9 cellular contexts compared by ENCODE assay signal in the genomic region with DNA sequence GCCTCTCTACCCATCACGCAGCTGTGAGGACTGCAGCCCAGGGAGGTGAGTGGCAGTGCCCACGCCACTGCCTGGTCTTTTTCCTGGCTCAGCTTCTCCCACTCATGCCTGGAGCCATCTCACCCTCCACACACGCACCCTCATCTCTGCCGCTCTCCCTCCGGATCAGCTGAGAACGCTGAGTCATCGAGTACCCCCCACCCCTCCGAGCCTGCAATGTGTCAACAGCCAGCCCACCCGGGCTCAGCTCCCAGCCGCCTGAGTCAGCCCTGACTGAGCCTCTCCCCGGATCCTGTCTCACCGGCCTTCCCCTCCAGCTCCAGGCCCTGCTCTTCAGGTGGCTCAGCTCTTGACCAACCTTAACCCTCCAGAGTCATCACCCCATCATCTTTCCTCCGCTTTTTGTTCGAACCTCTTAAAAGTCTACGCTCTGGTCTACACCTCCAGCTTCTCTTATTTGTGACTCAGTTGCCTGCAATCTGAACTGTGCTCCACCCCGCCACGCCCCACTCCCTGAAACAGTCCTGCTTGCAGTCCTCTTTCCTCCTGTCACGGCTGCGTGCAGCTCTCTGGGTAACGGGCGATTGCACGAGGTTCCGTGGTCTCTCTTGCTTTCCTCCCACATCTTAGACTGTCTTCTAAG.
DNase-seq lines count a peak whose midpoint lies in the region; ATAC-seq, FAIRE-seq and TF ChIP-seq lines count a peak whose summit lies in the region.
"Had no signal": no experiment of that assay in that cellular context is flagged by ENCODE, and none has a peak within 500 bp of the region (broad histone marks: within the 10 kb centered on the region; RNA-seq: fewer than 3 reads in every experiment).

No MANE protein-coding gene starts in this region.

- TF ChIP-seq CTCF in K562 (IDR thresholded peaks at IDR 0.05 in 2 of 3, conservative IDR thresholded peaks at IDR 0.05 in 1 of 3; ENCODE audit: insufficient read depth in 2 of 3, low read depth in 1 of 3, low read length in 3 of 3) = no peak
- TF ChIP-seq CTCF in tibial artery (IDR thresholded peaks at IDR 0.05) = no peak

- H4K20me1 ChIP-seq in K562 (replicated peaks; ENCODE audit: control insufficient read depth, insufficient read depth, low read length) = no peaks in the 10 kb centered on the region

- TF ChIP-seq EP300 in K562 (IDR thresholded peaks at IDR 0.05; ENCODE audit: low read length) = no peak

- no peaks in the 10 kb centered on the region for H3K36me3 Mint-ChIP-seq in activated CD4-positive, alpha-beta memory T cell treated with anti-CD3 and anti-CD28 coated beads for 36 hours
- H3K36me3 Mint-ChIP-seq: stimulated activated naive B cell treated with anti-CD40 and anti-IgM and Interleukin-4, amounts not matched to agents 10 μg/mL and 1 μg/mL and 100 μg/mL, for 72 hours had no signal

- H3K4me2 ChIP-seq in K562 (ENCODE audit: insufficient read depth, low read length) = peak overlapping the region; percentile 38

- no TSS peak for BruUV-seq in K562 (replicated peaks; lab: Mats Ljungman, UMichigan)

- POLR2A ChIA-PET in K562 (lab: Yijun Ruan, JAX) = interaction anchor here (1.1 to 1.3 kb wide), 2 partner anchors 184 to 388 kb away, joined by 4 read pairs; no protein-coding TSS in a partner anchor
- POLR2A ChIA-PET in activated CD4-positive, alpha-beta memory T cell treated with anti-CD3 and anti-CD28 coated beads for 36 hours (lab: Charles Lee) = interaction anchor here (0.6 kb wide), 1 partner anchor 829 kb away, joined by 3 read pairs; no protein-coding TSS in a partner anchor

- H3K36me3 ChIP-seq in K562 (ENCODE audit: control insufficient read depth, insufficient read depth, low read length) = no peaks in the 10 kb centered on the region
- H3K36me3 ChIP-seq in tibial artery = no peaks in the 10 kb centered on the region
- no peaks in the 10 kb centered on the region for H3K36me3 ChIP-seq in HAP-1 (replicated peaks)

- peaks cover 11 to 12% of the 10 kb centered on the region in 2 experiments; a peak in 4 of 5 replicates for H3K4me1 ChIP-seq in K562 (replicated peaks in 1 of 2; ENCODE audit: control insufficient read depth in 2 of 2, insufficient read depth in 2 of 2, low read length in 2 of 2)
- H3K4me1 ChIP-seq in tibial artery = peaks cover 0 to 11% (median 4%) of the 10 kb centered on the region in 4 donors
- no peaks in the 10 kb centered on the region for H3K4me1 ChIP-seq in HAP-1

- peaks cover 2% of the 10 kb centered on the region for H3K27me3 Mint-ChIP-seq in activated CD4-positive, alpha-beta memory T cell treated with anti-CD3 and anti-CD28 coated beads for 36 hours

- peak overlapping the region; percentile 78 for H2AFZ ChIP-seq in K562 (ENCODE audit: low read depth, low read length)

- H3K9me3 ChIP-seq in K562 (replicated peaks; ENCODE audit: control insufficient read depth, insufficient read depth, low read depth, low read length) (no peaks in the 10 kb centered on the region), tibial artery (no peaks in the 10 kb centered on the region), HAP-1 (no peaks in the 10 kb centered on the region)

- in situ Hi-C loops in K562 (cut with MboI) (no loop called here), HAP-1 (cut with MboI; ENCODE audit: low sequenced_read_pairs) (no loop called here)

- peak; percentile 86 for DNase-seq in HK-2 (ENCODE audit: unreplicated experiment)
- peak; percentile 66 to 76 (median 72) for DNase-seq in K562 (ENCODE audit: extremely low read depth in 1 of 4, low spot score in 3 of 4)
- peak; percentile 83 for DNase-seq in kidney tubule cell (ENCODE audit: low spot score)
- peak; percentile 65 to 82 for DNase-seq in tibial artery
- no peak for DNase-seq in HAP-1 (ENCODE audit: low spot score in 2 of 2)
- DNase-seq in NCI-H146 treated with DMSO at 0.1 percent for 48 hours (lab: John Stamatoyannopoulos, UW; ENCODE audit: unreplicated experiment) = no peak
- DNase-seq in activated CD4-positive, alpha-beta memory T cell treated with anti-CD3 and anti-CD28 coated beads for 36 hours = no peak
- DNase-seq: stimulated activated naive B cell treated with anti-CD40 and anti-IgM and Interleukin-4, amounts not matched to agents 10 μg/mL and 1 μg/mL and 100 μg/mL, for 72 hours had no signal

- intact Hi-C loops in K562 (cut with micrococcal nuclease) (loop anchor here (5.0 to 10.0 kb wide), 2 partner anchors 240 to 597 kb away; no protein-coding TSS in a partner anchor), tibial artery (cut with DNase I; ENCODE audit: low total_unique reads) (no loop called here)
- intact Hi-C loops in activated CD4-positive, alpha-beta memory T cell treated with anti-CD3 and anti-CD28 coated beads for 36 hours (cut with micrococcal nuclease) = loop anchor here (5.0 kb wide), 1 partner anchor 420 kb away; no protein-coding TSS in a partner anchor

- H3K4me3 Mint-ChIP-seq in activated CD4-positive, alpha-beta memory T cell treated with anti-CD3 and anti-CD28 coated beads for 36 hours = no peak overlapping the region
- H3K4me3 Mint-ChIP-seq: stimulated activated naive B cell treated with anti-CD40 and anti-IgM and Interleukin-4, amounts not matched to agents 10 μg/mL and 1 μg/mL and 100 μg/mL, for 72 hours had no signal

- H3K9ac ChIP-seq in K562 (ENCODE audit: insufficient read depth in 1 of 2, low read depth in 2 of 2, low read length in 2 of 2) = peak overlapping the region in 1 of 2 experiments; percentile 41; a peak in 2 of 4 replicates

- no peaks in the 10 kb centered on the region for H3K9me3 Mint-ChIP-seq in activated CD4-positive, alpha-beta memory T cell treated with anti-CD3 and anti-CD28 coated beads for 36 hours
- H3K9me3 Mint-ChIP-seq: stimulated activated naive B cell treated with anti-CD40 and anti-IgM and Interleukin-4, amounts not matched to agents 10 μg/mL and 1 μg/mL and 100 μg/mL, for 72 hours had no signal

- peak; percentile 51 for FAIRE-seq in K562 (lab: Jason Lieb, UNC)

- H3K27ac Mint-ChIP-seq in activated CD4-positive, alpha-beta memory T cell treated with anti-CD3 and anti-CD28 coated beads for 36 hours = no peak overlapping the region
- H3K27ac Mint-ChIP-seq: stimulated activated naive B cell treated with anti-CD40 and anti-IgM and Interleukin-4, amounts not matched to agents 10 μg/mL and 1 μg/mL and 100 μg/mL, for 72 hours had no signal

- H3K4me1 Mint-ChIP-seq in activated CD4-positive, alpha-beta memory T cell treated with anti-CD3 and anti-CD28 coated beads for 36 hours (ENCODE audit: low read depth) = no peaks in the 10 kb centered on the region

- no peaks in the 10 kb centered on the region for H3K9me1 ChIP-seq in K562 (ENCODE audit: control insufficient read depth, insufficient read depth, low read length)

- H3K79me2 ChIP-seq in K562 (ENCODE audit: control insufficient read depth, insufficient read depth, low read length) = no peaks in the 10 kb centered on the region

- H3K27ac ChIP-seq in K562 (ENCODE audit: extremely low read depth, low read depth, low read length) (no peak overlapping the region; the same call in 2 of the 3 replicates), tibial artery (peak overlapping the region in 1 of 2 donors; percentile 24)

- no peaks in the 10 kb centered on the region for H3K27me3 ChIP-seq in K562 (ENCODE audit: control insufficient read depth in 2 of 2, insufficient read depth in 2 of 2, low read length in 2 of 2)
- no peaks in the 10 kb centered on the region for H3K27me3 ChIP-seq in tibial artery
- no peaks in the 10 kb centered on the region for H3K27me3 ChIP-seq in HAP-1 (ENCODE audit: low read depth)

- ATAC-seq in K562 (peak; percentile 71), GM18502 (IDR thresholded peaks at IDR 0.05; ENCODE audit: poor library complexity, unreplicated experiment) (no peak)
- ATAC-seq: stimulated activated naive B cell treated with anti-CD40 and anti-IgM and Interleukin-4, amounts not matched to agents 10 μg/mL and 1 μg/mL and 100 μg/mL, for 72 hours had no signal

- H3K4me3 ChIP-seq in K562 (no peak overlapping the region), tibial artery (no peak overlapping the region), HAP-1 (no peak overlapping the region)

- no peak for TF ChIP-seq POLR2A in K562 (conservative IDR thresholded peaks at IDR 0.05)

- TF ChIP-seq RAD21 in K562 (CRISPR knock-in tag; conservative IDR thresholded peaks at IDR 0.05 in 1 of 2, IDR thresholded peaks at IDR 0.05 in 1 of 2) = no peak

- 18% methylated on average over 22 of the region's 23 CpGs for WGBS in K562 (ENCODE audit: insufficient coverage, low coverage, missing lambda C conversion rate)

- CTCF ChIA-PET in K562 (lab: Yijun Ruan, JAX; ENCODE audit: low intra/inter-chr PET ratio) = no interaction called here
- CTCF ChIA-PET in activated CD4-positive, alpha-beta memory T cell treated with anti-CD3 and anti-CD28 coated beads for 36 hours (lab: Charles Lee) = no interaction called here

TF ChIP-seq in K562, 482 proteins besides CTCF, POLR2A, EP300 and RAD21 (continues in another document):
- no peak for TF ChIP-seq SNRNP70 (optimal IDR thresholded peaks at IDR 0.05; ENCODE audit: low read depth, low read length)
- TF ChIP-seq CBFA2T3 (IDR thresholded peaks at IDR 0.05) = peak; percentile 33
- TF ChIP-seq CHD4 (IDR thresholded peaks at IDR 0.05; ENCODE audit: insufficient read depth, insufficient replicate concordance, low read depth, low read length, poor library complexity, severe bottlenecking) = no peak
- TF ChIP-seq, protein P1, sequence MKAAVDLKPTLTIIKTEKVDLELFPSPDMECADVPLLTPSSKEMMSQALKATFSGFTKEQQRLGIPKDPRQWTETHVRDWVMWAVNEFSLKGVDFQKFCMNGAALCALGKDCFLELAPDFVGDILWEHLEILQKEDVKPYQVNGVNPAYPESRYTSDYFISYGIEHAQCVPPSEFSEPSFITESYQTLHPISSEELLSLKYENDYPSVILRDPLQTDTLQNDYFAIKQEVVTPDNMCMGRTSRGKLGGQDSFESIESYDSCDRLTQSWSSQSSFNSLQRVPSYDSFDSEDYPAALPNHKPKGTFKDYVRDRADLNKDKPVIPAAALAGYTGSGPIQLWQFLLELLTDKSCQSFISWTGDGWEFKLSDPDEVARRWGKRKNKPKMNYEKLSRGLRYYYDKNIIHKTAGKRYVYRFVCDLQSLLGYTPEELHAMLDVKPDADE (conservative IDR thresholded peaks at IDR 0.05; ENCODE audit: control insufficient read depth, low read depth, low read length) = no peak

Comparison
In these comparisons a context has a peak if more than half of its experiments do, and no peak if none do; other contexts are left out.
1. DNase-seq: peak in HK-2 (single experiment), K562 (4 of 4), kidney tubule cell (single experiment) and tibial artery (2 of 2); none in HAP-1 (0 of 2), NCI-H146 treated with DMSO at 0.1 percent for 48 hours (single experiment) and activated CD4-positive, alpha-beta memory T cell treated with anti-CD3 and anti-CD28 coated beads for 36 hours (single experiment).